Comparison of ENCODE assay signal across 10 cellular contexts in genomic region chr20:36644032-36644712, GRCh38. TPM values are rescaled to one million over a fixed set of nuclear protein-coding genes. Genes with fewer than 3 reads are reported as not detected.
A peak's percentile ranks its signal among the peaks of the same experiment; 100 is the strongest.
DNase-seq lines count a peak whose midpoint lies in the region; ATAC-seq and TF ChIP-seq lines count a peak whose summit lies in the region.
"Had no signal": no experiment of that assay in that cellular context is flagged by ENCODE, and none has a peak within 500 bp of the region (broad histone marks: within the 10 kb centered on the region; RNA-seq: fewer than 3 reads in every experiment).

No MANE protein-coding gene starts in this region.

- peaks cover 32% of the 10 kb centered on the region for H3K36me3 Mint-ChIP-seq in T-helper 1 cell treated with Interleukin-12 subunit alpha and Interleukin-12 subunit beta and Interleukin-4 antibody, amounts not matched to agents 30 μg/mL and 1 μg/mL, for 36 hours (ENCODE audit: low read depth)
- H3K36me3 Mint-ChIP-seq in activated T-cell treated with anti-CD3 and anti-CD28 coated beads, Interleukin-2, amount 50 U/mL, for 4 hours (ENCODE audit: insufficient read depth), result peaks cover 9% of the 10 kb centered on the region

- peaks cover 45% of the 10 kb centered on the region for H3K4me1 Mint-ChIP-seq in T-helper 1 cell treated with Interleukin-12 subunit alpha and Interleukin-12 subunit beta and Interleukin-4 antibody, amounts not matched to agents 30 μg/mL and 1 μg/mL, for 36 hours (ENCODE audit: low read depth)
- peaks cover 53% of the 10 kb centered on the region for H3K4me1 Mint-ChIP-seq in activated T-cell treated with anti-CD3 and anti-CD28 coated beads, Interleukin-2, amount 50 U/mL, for 4 hours (ENCODE audit: low read depth)

- no peaks in the 10 kb centered on the region for H3K9me3 ChIP-seq in mucosa of descending colon
- H3K9me3 ChIP-seq in thyroid gland, result no peaks in the 10 kb centered on the region
- no peaks in the 10 kb centered on the region for H3K9me3 ChIP-seq in tibial artery
- no peaks in the 10 kb centered on the region for H3K9me3 ChIP-seq in prostate gland

- H3K36me3 ChIP-seq in mucosa of descending colon (ENCODE audit: low read depth), result no peaks in the 10 kb centered on the region
- H3K36me3 ChIP-seq in thyroid gland, result no peaks in the 10 kb centered on the region
- H3K36me3 ChIP-seq in tibial artery, result no peaks in the 10 kb centered on the region
- no peaks in the 10 kb centered on the region for H3K36me3 ChIP-seq in prostate gland

- TF ChIP-seq POLR2A in thyroid gland (IDR thresholded peaks at IDR 0.05) (no peak), prostate gland (IDR thresholded peaks at IDR 0.05) (no peak)

- H3K27ac ChIP-seq in thyroid gland, result no peak overlapping the region
- no peak overlapping the region for H3K27ac ChIP-seq in tibial artery
- no peak overlapping the region for H3K27ac ChIP-seq in prostate gland

- no peaks in the 10 kb centered on the region for H3K9me3 Mint-ChIP-seq in T-helper 1 cell treated with Interleukin-12 subunit alpha and Interleukin-12 subunit beta and Interleukin-4 antibody, amounts not matched to agents 30 μg/mL and 1 μg/mL, for 36 hours
- no peaks in the 10 kb centered on the region for H3K9me3 Mint-ChIP-seq in activated T-cell treated with anti-CD3 and anti-CD28 coated beads, Interleukin-2, amount 50 U/mL, for 4 hours

- H3K4me1 ChIP-seq in mucosa of descending colon (ENCODE audit: low read depth) (no peaks in the 10 kb centered on the region), thyroid gland (no peaks in the 10 kb centered on the region), tibial artery (no peaks in the 10 kb centered on the region), prostate gland (replicated peaks) (no peaks in the 10 kb centered on the region)

- H3K27me3 Mint-ChIP-seq in T-helper 1 cell treated with Interleukin-12 subunit alpha and Interleukin-12 subunit beta and Interleukin-4 antibody, amounts not matched to agents 30 μg/mL and 1 μg/mL, for 36 hours (ENCODE audit: low read depth), result no peaks in the 10 kb centered on the region
- H3K27me3 Mint-ChIP-seq in activated T-cell treated with anti-CD3 and anti-CD28 coated beads, Interleukin-2, amount 50 U/mL, for 4 hours (ENCODE audit: low read depth), result no peaks in the 10 kb centered on the region

- WGBS in thyroid gland, 2 donors, result 52 to 60% methylated on average over 5 of the region's 5 CpGs
- WGBS in prostate gland, result 78% methylated on average over 5 of the region's 5 CpGs

- H3K4me3 Mint-ChIP-seq in T-helper 1 cell treated with Interleukin-12 subunit alpha and Interleukin-12 subunit beta and Interleukin-4 antibody, amounts not matched to agents 30 μg/mL and 1 μg/mL, for 36 hours, result peak overlapping the region; percentile 97
- H3K4me3 Mint-ChIP-seq in activated T-cell treated with anti-CD3 and anti-CD28 coated beads, Interleukin-2, amount 50 U/mL, for 4 hours, result peak overlapping the region; percentile 96

- no peaks in the 10 kb centered on the region for H3K27me3 ChIP-seq in thyroid gland
- H3K27me3 ChIP-seq in tibial artery, result no peaks in the 10 kb centered on the region
- no peaks in the 10 kb centered on the region for H3K27me3 ChIP-seq in prostate gland (replicated peaks; ENCODE audit: insufficient read depth)

- TF ChIP-seq CTCF in mucosa of descending colon (IDR thresholded peaks at IDR 0.05) (no peak), thyroid gland (IDR thresholded peaks at IDR 0.05) (no peak), tibial artery (IDR thresholded peaks at IDR 0.05) (no peak), prostate gland (IDR thresholded peaks at IDR 0.05) (no peak)

- intact Hi-C loops in mucosa of descending colon (cut with DNase I, micrococcal nuclease) (no loop called here), thyroid gland (cut with DNase I) (no loop called here), tibial artery (cut with DNase I; ENCODE audit: low total_unique reads) (no loop called here), prostate gland (cut with DNase I) (no loop called here)

- H3K4me3 ChIP-seq in mucosa of descending colon (no peak overlapping the region), thyroid gland (replicated peaks in 1 of 3) (no peak overlapping the region), tibial artery (no peak overlapping the region), prostate gland (no peak overlapping the region)

- DNase-seq in activated T-cell treated with anti-CD3 and anti-CD28 coated beads, Interleukin-2, amount 50 U/mL, for 4 hours, result peak; percentile 54
- DNase-seq in mucosa of descending colon, result peak; percentile 26 to 65 (median 43)
- peak; percentile 17 to 47 for DNase-seq in stimulated activated CD8-positive, alpha-beta memory T cell treated with anti-CD3 and anti-CD28 coated beads, Interleukin-4, amount 100 ng/mL, for 4 hours (ENCODE audit: low read depth in 2 of 2, low spot score in 1 of 2)
- DNase-seq in thyroid gland, result no peak
- DNase-seq in tibial artery, result no peak
- no peak for DNase-seq in prostate gland (ENCODE audit: low spot score)

- H3K27ac Mint-ChIP-seq in T-helper 1 cell treated with Interleukin-12 subunit alpha and Interleukin-12 subunit beta and Interleukin-4 antibody, amounts not matched to agents 30 μg/mL and 1 μg/mL, for 36 hours, result peak overlapping the region; percentile 96

- peak; percentile 70 to 75 for ATAC-seq in activated T-cell treated with anti-CD3 and anti-CD28 coated beads, Interleukin-2, amount 50 U/mL, for 4 hours
- ATAC-seq in mucosa of descending colon (peak; percentile 69), GM18909 (IDR thresholded peaks at IDR 0.05; ENCODE audit: poor library complexity, unreplicated experiment) (no peak)

RNA-seq across cellular contexts. Expression of gene SLA2, which starts 1.8 kb away (rescaled TPM):
- total RNA-seq in activated T-cell treated with anti-CD3 and anti-CD28 coated beads, Interleukin-2, amount 50 U/mL, for 4 hours, result 10 to 100 TPM; 50.3 to 77.0 (median 57.8) TPM
- total RNA-seq in mucosa of descending colon (1 to 10 TPM; 1.5 to 1.6 (median 1.6) TPM), thyroid gland (under 1 TPM; 0.13 to 0.50 (median 0.28) TPM), prostate gland (under 1 TPM; 0.28 to 0.73 TPM)
- total RNA-seq: dermis microvascular lymphatic vessel endothelial cell, pulmonary artery endothelial cell had no signal

RNA-seq across cellular contexts. Expression of gene RAB5IF, which starts 38.6 kb away (rescaled TPM):
- total RNA-seq in activated T-cell treated with anti-CD3 and anti-CD28 coated beads, Interleukin-2, amount 50 U/mL, for 4 hours, result 100 to 1,000 TPM; 142 to 153 (median 147) TPM
- total RNA-seq in mucosa of descending colon (100 to 1,000 TPM in 2 of 3 donors, 10 to 100 TPM in 1; 96.2 to 150 (median 128) TPM), thyroid gland (100 to 1,000 TPM in 2 of 4 donors, 10 to 100 TPM in 2; 56.9 to 105 (median 85.1) TPM), prostate gland (10 to 100 TPM; 72.8 to 92.3 TPM)

Comparison
In these comparisons a context has a peak if more than half of its experiments do, and no peak if none do; other contexts are left out.
1. DNase-seq: peak in activated T-cell treated with anti-CD3 and anti-CD28 coated beads, Interleukin-2, amount 50 U/mL, for 4 hours (single experiment), mucosa of descending colon (3 of 3) and stimulated activated CD8-positive, alpha-beta memory T cell treated with anti-CD3 and anti-CD28 coated beads, Interleukin-4, amount 100 ng/mL, for 4 hours (2 of 2); none in thyroid gland (0 of 2), tibial artery (0 of 2) and prostate gland (single experiment).
2. RNA of gene SLA2, which starts 1.8 kb away (total RNA-seq): 50.3 to 77.0 TPM in activated T-cell treated with anti-CD3 and anti-CD28 coated beads, Interleukin-2, amount 50 U/mL, for 4 hours; 1.5 to 1.6 TPM in mucosa of descending colon, 0.28 to 0.73 TPM in prostate gland and 0.13 to 0.50 TPM in thyroid gland; every median in the first group is over 10 times any median in the second.